1 cellular context compared by ENCODE assay signal in genomic region chr6:170415318-170415717, GRCh38.
TF ChIP-seq lines count a peak whose summit lies in the region.

No MANE protein-coding gene starts in this region.

TF ChIP-seq in K562, 482 proteins besides CTCF, POLR2A, EP300 and RAD21:
- TF ChIP-seq ZNF143 (CRISPR knock-in tag; IDR thresholded peaks at IDR 0.05): no peak
- no peak for TF ChIP-seq ZBTB5 (IDR thresholded peaks at IDR 0.05)
- no peak for TF ChIP-seq HCFC1 (IDR thresholded peaks at IDR 0.05; ENCODE audit: low read depth, low read length)
- TF ChIP-seq ZBTB2 (IDR thresholded peaks at IDR 0.05): no peak
- no peak for TF ChIP-seq EWSR1 (IDR thresholded peaks at IDR 0.05; ENCODE audit: borderline replicate concordance, low read depth, partially characterized antibody)
- TF ChIP-seq DIDO1 (tag; IDR thresholded peaks at IDR 0.05; ENCODE audit: low read depth): no peak
- TF ChIP-seq RBM39 (optimal IDR thresholded peaks at IDR 0.05; ENCODE audit: low read depth, low read length): no peak
- no peak for TF ChIP-seq TBP (optimal IDR thresholded peaks at IDR 0.05; ENCODE audit: low read depth, low read length)
- TF ChIP-seq ZNF586 (CRISPR knock-in tag; conservative IDR thresholded peaks at IDR 0.05): no peak
- no peak for TF ChIP-seq RREB1 (CRISPR knock-in tag; IDR thresholded peaks at IDR 0.05)
TF ChIP-seq in K562: peak in this region for 0.
